Comparison of ENCODE assay signal across 26 cellular contexts in the genomic region with DNA sequence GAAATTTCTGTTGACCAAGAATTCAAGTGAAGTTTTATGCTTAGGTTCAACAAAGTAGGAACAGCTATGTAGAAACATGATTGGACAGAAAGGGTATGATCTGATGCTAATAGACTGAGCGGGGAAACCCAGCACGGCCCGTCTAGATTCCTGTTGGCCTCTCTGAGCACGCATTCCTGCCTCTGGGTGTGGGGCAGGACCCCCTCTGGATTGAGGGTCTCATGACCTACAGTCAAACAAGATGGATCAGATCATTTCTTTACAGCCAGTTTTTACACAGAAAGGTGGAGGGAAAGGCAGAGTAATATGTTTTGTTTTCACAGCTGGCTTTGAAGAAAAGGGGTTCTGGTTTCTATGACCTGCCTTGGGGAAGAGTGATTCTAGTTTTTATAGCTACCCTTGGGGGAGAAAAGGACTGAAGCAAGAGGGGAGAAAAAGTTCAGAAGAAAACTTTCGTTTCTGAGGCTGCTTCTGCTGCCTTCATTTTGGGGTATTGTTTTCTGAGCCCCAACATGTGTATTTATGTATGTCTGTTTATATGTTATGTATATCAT.
A peak's percentile ranks its signal among the peaks of the same experiment; 100 is the strongest.
DNase-seq lines count a peak whose midpoint lies in the region; ATAC-seq, FAIRE-seq and TF ChIP-seq lines count a peak whose summit lies in the region.
"Had no signal": no experiment of that assay in that cellular context is flagged by ENCODE, and none has a peak within 500 bp of the region (broad histone marks: within the 10 kb centered on the region; RNA-seq: fewer than 3 reads in every experiment).

No MANE protein-coding gene starts in this region.

- CTCF ChIA-PET in H1 (lab: Charles Lee; ENCODE audit: partially characterized antibody) = no interaction called here

- H3K9ac ChIP-seq in Loucy (ENCODE audit: low read depth, low read length, poor library complexity, severe bottlenecking) (no peak overlapping the region), H1 (replicated peaks in 1 of 4; ENCODE audit: extremely low read depth in 1 of 4, low read depth in 3 of 4, low read length in 3 of 4) (no peak overlapping the region)

- no peak for DNase-seq in H1 (ENCODE audit: low read depth in 1 of 2, low spot score in 2 of 2)
- DNase-seq in neural crest cell (ENCODE audit: low read depth, low spot score) = no peak
- peak; percentile 28 for DNase-seq in smooth muscle cell of the brain vasculature (ENCODE audit: low read depth, low spot score)
- DNase-seq in NCI-H2196 (lab: John Stamatoyannopoulos, UW; ENCODE audit: unreplicated experiment) = no peak
- DNase-seq in midbrain (lab: John Stamatoyannopoulos, UW) = no peak
- DNase-seq: Caco-2; CD8-positive, alpha-beta T cell; GDM1; HCEC 1CT; IMR-90; KG1; NCI-H1092; NCI-H1417 treated with DMSO at 0.1 percent for 48 hours; NCI-H1694 treated with DMSO at 0.1 percent for 48 hours; NCI-H2081; NCI-H2171 treated with DMSO at 0.1 percent for 48 hours; NCI-H524; NCI-H748 treated with DMSO at 0.1 percent for 48 hours; PC-9 had no signal

- peaks cover 14% of the 10 kb centered on the region for H3K9me3 Mint-ChIP-seq in neural crest cell

- H3K27me3 ChIP-seq in Loucy (ENCODE audit: insufficient read depth, low read length, poor library complexity, severe bottlenecking) = no peaks in the 10 kb centered on the region
- no peaks in the 10 kb centered on the region for H3K27me3 ChIP-seq in H1 (replicated peaks in 1 of 4; ENCODE audit: control insufficient read depth in 3 of 4, extremely low read depth in 1 of 4, insufficient read depth in 3 of 4, low read length in 3 of 4)
- H3K27me3 ChIP-seq: SJSA1 had no signal

- no peak overlapping the region for H2BK20ac ChIP-seq in H1 (ENCODE audit: low read length)

- H4K8ac ChIP-seq in H1 (ENCODE audit: extremely low read depth, insufficient read depth, low read length) = no peak overlapping the region

- no peak overlapping the region for H4K91ac ChIP-seq in H1 (replicated peaks; ENCODE audit: insufficient read length, low read length)

- no peak overlapping the region for H3K14ac ChIP-seq in H1 (ENCODE audit: insufficient read length)

- H3K4me1 ChIP-seq in Loucy (ENCODE audit: insufficient read depth, low read length, poor library complexity, severe bottlenecking) (peaks cover 6% of the 10 kb centered on the region), H1 (replicated peaks in 1 of 4; ENCODE audit: control insufficient read depth in 3 of 4, insufficient read depth in 4 of 4, low read length in 3 of 4) (no peaks in the 10 kb centered on the region)
- H3K4me1 ChIP-seq: Caco-2, SJSA1 had no signal

- H2BK12ac ChIP-seq in H1 (ENCODE audit: low read depth, low read length) = no peak overlapping the region

- H3K36me3 Mint-ChIP-seq in neural crest cell (ENCODE audit: low read depth) = peaks cover 8% of the 10 kb centered on the region
- H3K36me3 Mint-ChIP-seq: CD8-positive, alpha-beta T cell had no signal

- H3K4me2 ChIP-seq in Loucy (ENCODE audit: low read depth, low read length, poor library complexity, severe bottlenecking) (no peak overlapping the region), H1 (ENCODE audit: insufficient read depth in 1 of 2, low read depth in 2 of 2, low read length in 2 of 2) (no peak overlapping the region)
- H3K4me2 ChIP-seq: PC-9 had no signal

- H3K27me3 Mint-ChIP-seq in neural crest cell (ENCODE audit: low read depth) = no peaks in the 10 kb centered on the region
- H3K27me3 Mint-ChIP-seq: B cell had no signal

- no peak overlapping the region for H3K23ac ChIP-seq in H1 (ENCODE audit: insufficient read length)

- H2AFZ ChIP-seq in Loucy (ENCODE audit: low read length) = peak overlapping the region; percentile 25; the same call in 1 of the 2 replicates
- 0 out of 2 replicates have a peak overlapping the region, but pooled peaks have one; percentile 36 for H2AFZ ChIP-seq in H1 (ENCODE audit: low read length)
- H2AFZ ChIP-seq: PC-9 had no signal

- no peaks in the 10 kb centered on the region for H3K36me3 ChIP-seq in Loucy (ENCODE audit: insufficient read depth, low read length)
- no peaks in the 10 kb centered on the region for H3K36me3 ChIP-seq in H1 (ENCODE audit: control insufficient read depth in 2 of 4, insufficient read depth in 4 of 4, low read length in 3 of 4)
- H3K36me3 ChIP-seq: SJSA1 had no signal

- no peak for TF ChIP-seq RAD21 in H1 (IDR thresholded peaks at IDR 0.05 in 1 of 2, conservative IDR thresholded peaks at IDR 0.05 in 1 of 2; ENCODE audit: low read depth in 2 of 2, low read length in 2 of 2)

- H3K4me3 ChIP-seq in Loucy (ENCODE audit: low read length, poor library complexity, severe bottlenecking) (no peak overlapping the region), H1 (ENCODE audit: extremely low read depth in 1 of 4, insufficient read depth in 2 of 4, low read depth in 3 of 4, low read length in 4 of 4) (no peak overlapping the region)
- H3K4me3 ChIP-seq: GM12878, PC-9, SJSA1 had no signal

- no peaks in the 10 kb centered on the region for H3K79me1 ChIP-seq in H1 (ENCODE audit: low read depth, low read length)

- no peak for TF ChIP-seq EP300 in H1 (IDR thresholded peaks at IDR 0.05; ENCODE audit: borderline replicate concordance in 1 of 2, low read depth in 2 of 2, low read length in 2 of 2)

- FAIRE-seq in H1 (lab: Jason Lieb, UNC) = no peak
- FAIRE-seq: GM12878 had no signal

- H3K27ac Mint-ChIP-seq in neural crest cell (ENCODE audit: unreplicated experiment) = peak overlapping the region; percentile 70
- H3K27ac Mint-ChIP-seq: B cell; CD8-positive, alpha-beta T cell had no signal

- POLR2A ChIA-PET in H1 (lab: Charles Lee; ENCODE audit: partially characterized antibody) = no interaction called here

- WGBS in H1 (ENCODE audit: extremely low coverage in 1 of 2, insufficient coverage in 1 of 2, insufficient read length in 1 of 2, insufficient replicate concordance in 2 of 2, low coverage in 1 of 2, low lambda C conversion rate in 2 of 2, missing lambda C conversion rate in 1 of 2), 2 experiments = 77% methylated on average over 5 of the region's 5 CpGs; no CpG with 5 or more reads in 1 of the 2 experiments

- no peak overlapping the region for H2AK5ac ChIP-seq in H1 (ENCODE audit: low read depth, low read length)

- ATAC-seq in HG03342 (IDR thresholded peaks at IDR 0.05; ENCODE audit: unreplicated experiment) = no peak
- ATAC-seq: CD8-positive, alpha-beta T cell; GM12878; Right ventricle myocardium inferior had no signal

- no peak overlapping the region for H2BK120ac ChIP-seq in H1 (replicated peaks; ENCODE audit: low read depth, low read length)

- H4K5ac ChIP-seq in H1 (ENCODE audit: insufficient read length, low read depth, low read length) = no peak overlapping the region

- H3K18ac ChIP-seq in H1 (ENCODE audit: extremely low read depth, low read length) = no peak overlapping the region

- H4K20me1 ChIP-seq in Loucy (ENCODE audit: insufficient read depth, low read length, poor library complexity, severe bottlenecking) (no peaks in the 10 kb centered on the region), H1 (replicated peaks in 1 of 2; ENCODE audit: control insufficient read depth in 1 of 2, insufficient read depth in 2 of 2, low read length in 2 of 2) (no peaks in the 10 kb centered on the region)

- H3K56ac ChIP-seq in H1 (replicated peaks; ENCODE audit: insufficient read length, low read depth, low read length) = no peak overlapping the region

- TF ChIP-seq POLR2A in H1 (IDR thresholded peaks at IDR 0.05; ENCODE audit: control extremely low read depth in 1 of 2, low read depth in 2 of 2, low read length in 2 of 2) = no peak

- H3K9me3 ChIP-seq in Loucy (ENCODE audit: insufficient read depth, low read depth, low read length) (no peaks in the 10 kb centered on the region), H1 (ENCODE audit: insufficient read depth in 2 of 2, low read depth in 1 of 2, low read length in 1 of 2) (no peaks in the 10 kb centered on the region)
- H3K9me3 ChIP-seq: Caco-2, SJSA1 had no signal

- H3K9me2 ChIP-seq in Loucy (replicated peaks; ENCODE audit: low read depth, low read length) = no peaks in the 10 kb centered on the region

- no peak overlapping the region for H3K4me3 Mint-ChIP-seq in neural crest cell
- H3K4me3 Mint-ChIP-seq: B cell; CD8-positive, alpha-beta T cell had no signal

- H3K4me1 Mint-ChIP-seq in neural crest cell = no peaks in the 10 kb centered on the region
- H3K4me1 Mint-ChIP-seq: B cell had no signal

- H2BK15ac ChIP-seq in H1 (ENCODE audit: low read length) = no peak overlapping the region

- H3K23me2 ChIP-seq in H1 (ENCODE audit: low read depth, low read length) = no peaks in the 10 kb centered on the region

- H3K4ac ChIP-seq in H1 (replicated peaks; ENCODE audit: insufficient read length, low read depth, low read length) = no peak overlapping the region

- no peak overlapping the region for H3K27ac ChIP-seq in H1 (ENCODE audit: low read depth, low read length)
- H3K27ac ChIP-seq: C4-2B, PC-9, SJSA1 had no signal

- no peaks in the 10 kb centered on the region for H3F3A ChIP-seq in Loucy (ENCODE audit: low read depth)

- no peak overlapping the region for H2BK5ac ChIP-seq in H1 (ENCODE audit: low read depth, low read length)

- H3K79me2 ChIP-seq in Loucy (ENCODE audit: insufficient read depth, low read length) = no peaks in the 10 kb centered on the region
- no peaks in the 10 kb centered on the region for H3K79me2 ChIP-seq in H1 (ENCODE audit: control insufficient read depth in 1 of 2, insufficient read depth in 2 of 2, low read length in 2 of 2)

- no peak for TF ChIP-seq CTCF in Loucy (conservative IDR thresholded peaks at IDR 0.05; ENCODE audit: low read length)
- no peak for TF ChIP-seq CTCF in H1 (IDR thresholded peaks at IDR 0.05; ENCODE audit: control extremely low read depth in 1 of 3, insufficient read depth in 1 of 3, low read depth in 1 of 3, low read length in 3 of 3)
- TF ChIP-seq CTCF in neural crest cell (conservative IDR thresholded peaks at IDR 0.05) = no peak

TF ChIP-seq in H1, 55 proteins besides CTCF, POLR2A, EP300 and RAD21:
- TF ChIP-seq TAF1 (IDR thresholded peaks at IDR 0.05; ENCODE audit: low read depth, low read length) = no peak
- peak; percentile 50; the same call in 1 of the 2 replicates for TF ChIP-seq TEAD4 (IDR thresholded peaks at IDR 0.05; ENCODE audit: low read depth, low read length)
TF ChIP-seq in H1: peak in this region for 1.
